Comparison of ENCODE assay signal across 23 cellular contexts in genomic region chr3:47732143-47732542, GRCh38. TPM values are rescaled to one million over a fixed set of nuclear protein-coding genes. Genes with fewer than 3 reads are reported as not detected.
DNase-seq lines count a peak whose midpoint lies in the region; ATAC-seq, FAIRE-seq and TF ChIP-seq lines count a peak whose summit lies in the region.
"Had no signal": no experiment of that assay in that cellular context is flagged by ENCODE, and none has a peak within 500 bp of the region (broad histone marks: within the 10 kb centered on the region; RNA-seq: fewer than 3 reads in every experiment).

No MANE protein-coding gene starts in this region.

- H3K4me1 Mint-ChIP-seq in memory B cell: peaks cover 10% of the 10 kb centered on the region

- no peak for TF ChIP-seq CTCF in GM12864 (IDR thresholded peaks at IDR 0.05; ENCODE audit: low read depth, low read length, missing control alignments)
- no peak for TF ChIP-seq CTCF in OCI-LY3 (IDR thresholded peaks at IDR 0.05; ENCODE audit: low read depth, low read length)

- peaks cover 44% of the 10 kb centered on the region for H3K79me2 ChIP-seq in OCI-LY3 (ENCODE audit: low read length)

- no peak overlapping the region for H3K4me3 Mint-ChIP-seq in memory B cell
- H3K4me3 Mint-ChIP-seq: activated CD4-positive, alpha-beta T cell treated with anti-CD3 and anti-CD28 coated beads, Interleukin-2, amount 10 ng/mL, durations not matched to agents 24 days and 14 days; activated naive CD8-positive, alpha-beta T cell treated with anti-CD3 and anti-CD28 coated beads, Interleukin-2, amount 10 ng/mL, durations not matched to agents 7 days and 5 days; CD4-positive, alpha-beta memory T cell had no signal

- H3K27ac ChIP-seq in OCI-LY3 (ENCODE audit: low read length): peak overlapping the region; percentile 2; the same call in 1 of the 2 replicates
- H3K27ac ChIP-seq: thyroid gland had no signal

- ATAC-seq in memory B cell (ENCODE audit: low read depth): no peak
- ATAC-seq: left cardiac atrium had no signal

- peaks cover 8% of the 10 kb centered on the region; the same call in 1 of the 2 replicates for H4K20me1 ChIP-seq in OCI-LY3 (ENCODE audit: insufficient read depth, low read length)

- peak; percentile 72 for FAIRE-seq in GM12891 (lab: Jason Lieb, UNC)
- FAIRE-seq: H1 had no signal

- H3K27me3 ChIP-seq in OCI-LY3 (ENCODE audit: low read depth, low read length): no peaks in the 10 kb centered on the region
- H3K27me3 ChIP-seq: thyroid gland had no signal

- no peak for TF ChIP-seq POLR2A in GM12891 (IDR thresholded peaks at IDR 0.05; ENCODE audit: low read depth, low read length)

- peak overlapping the region; percentile 35 for H3K27ac Mint-ChIP-seq in memory B cell
- H3K27ac Mint-ChIP-seq: activated CD4-positive, alpha-beta T cell treated with anti-CD3 and anti-CD28 coated beads, Interleukin-2, amount 10 ng/mL, durations not matched to agents 24 days and 14 days; activated naive CD8-positive, alpha-beta T cell treated with anti-CD3 and anti-CD28 coated beads, Interleukin-2, amount 10 ng/mL, durations not matched to agents 7 days and 5 days had no signal

- H3K4me1 ChIP-seq in OCI-LY3 (ENCODE audit: low read length): peaks cover 12% of the 10 kb centered on the region
- H3K4me1 ChIP-seq: thyroid gland had no signal

- DNase-seq in GM12864 (ENCODE audit: low read depth): peak; percentile 24
- no peak for DNase-seq in GM12891 (ENCODE audit: insufficient read length, low spot score)
- DNase-seq in memory B cell (ENCODE audit: low spot score in 2 of 2): no peak
- no peak for DNase-seq in AG08396 (ENCODE audit: low spot score)
- DNase-seq in GDM1 (lab: John Stamatoyannopoulos, UW): no peak
- DNase-seq in stimulated activated CD4-positive, alpha-beta T cell treated with anti-CD3 and anti-CD28 coated beads, Interleukin-12 subunit alpha, Interleukin-12 subunit beta, amount 100 ng/mL, for 4 hours: no peak
- DNase-seq: activated CD4-positive, alpha-beta T cell treated with anti-CD3 and anti-CD28 coated beads, Interleukin-2, amount 10 ng/mL, durations not matched to agents 24 days and 14 days; activated effector memory CD4-positive, alpha-beta T cell treated with anti-CD3 and anti-CD28 coated beads, Interleukin-2, amount 50 U/mL, for 16 hours; activated naive CD8-positive, alpha-beta T cell treated with anti-CD3 and anti-CD28 coated beads, Interleukin-2, amount 10 ng/mL, durations not matched to agents 7 days and 5 days; CD4-positive, alpha-beta memory T cell; DMS 273 treated with DMSO at 0.1 percent for 48 hours; effector CD4-positive, alpha-beta T cell; foreskin fibroblast; KBM-7; left cardiac atrium; NCI-H2171; NCI-H524; RPMI8226; stimulated activated CD4-positive, alpha-beta T cell treated with anti-CD3 and anti-CD28 coated beads, Interleukin-2, amount 100 ng/mL, for 48 hours; stimulated activated naive CD4-positive, alpha-beta T cell treated with Interleukin-2 at 50 U/mL for 16 hours; thyroid gland had no signal

- H3K36me3 ChIP-seq in OCI-LY3 (replicated peaks; ENCODE audit: low read depth, low read length): peaks cover 78% of the 10 kb centered on the region

- H3K36me3 Mint-ChIP-seq in memory B cell: peaks cover 25% of the 10 kb centered on the region

- no peak overlapping the region for H3K4me2 ChIP-seq in OCI-LY3 (ENCODE audit: low read length)

- H3K27me3 Mint-ChIP-seq in memory B cell: no peaks in the 10 kb centered on the region
- H3K27me3 Mint-ChIP-seq: activated CD4-positive, alpha-beta T cell treated with anti-CD3 and anti-CD28 coated beads, Interleukin-2, amount 10 ng/mL, durations not matched to agents 24 days and 14 days; activated naive CD8-positive, alpha-beta T cell treated with anti-CD3 and anti-CD28 coated beads, Interleukin-2, amount 10 ng/mL, durations not matched to agents 7 days and 5 days; CD4-positive, alpha-beta memory T cell had no signal

- H3K9me3 ChIP-seq in OCI-LY3 (ENCODE audit: insufficient read depth, low read length): no peaks in the 10 kb centered on the region
- H3K9me3 ChIP-seq: thyroid gland had no signal

- no peak overlapping the region; the same call in 1 of the 2 replicates for H3K4me3 ChIP-seq in GM12864 (ENCODE audit: low read depth, low read length)
- H3K4me3 ChIP-seq in OCI-LY3 (ENCODE audit: low read length): no peak overlapping the region
- H3K4me3 ChIP-seq: thyroid gland had no signal

- no peaks in the 10 kb centered on the region for H3K9me3 Mint-ChIP-seq in memory B cell
- H3K9me3 Mint-ChIP-seq: activated CD4-positive, alpha-beta T cell treated with anti-CD3 and anti-CD28 coated beads, Interleukin-2, amount 10 ng/mL, durations not matched to agents 24 days and 14 days; activated naive CD8-positive, alpha-beta T cell treated with anti-CD3 and anti-CD28 coated beads, Interleukin-2, amount 10 ng/mL, durations not matched to agents 7 days and 5 days; CD4-positive, alpha-beta memory T cell had no signal

- H2AFZ ChIP-seq in OCI-LY3 (ENCODE audit: low read depth, low read length): no peak overlapping the region

- H3K9ac ChIP-seq in OCI-LY3 (ENCODE audit: low read length): no peak overlapping the region

TF ChIP-seq in GM12891, 5 proteins besides CTCF, POLR2A, EP300 and RAD21:
- TF ChIP-seq PAX5 (IDR thresholded peaks at IDR 0.05; ENCODE audit: insufficient read depth, low read length, severe bottlenecking): no peak
- no peak for TF ChIP-seq TAF1 (IDR thresholded peaks at IDR 0.05; ENCODE audit: low read depth, low read length)
- TF ChIP-seq POLR2AphosphoS5 (IDR thresholded peaks at IDR 0.05; ENCODE audit: low read depth, low read length): no peak
- TF ChIP-seq SPI1 (IDR thresholded peaks at IDR 0.05; ENCODE audit: low read depth, low read length): no peak
- no peak for TF ChIP-seq POU2F2 (IDR thresholded peaks at IDR 0.05; ENCODE audit: low read depth, low read length)

RNA-seq across cellular contexts. Expression of gene SMARCC1, which starts 49.5 kb away (rescaled TPM):
- polyA plus RNA-seq in GM12891 (2012; ENCODE audit: low read depth, missing spikeins): 39.9 TPM
